1 cellular context compared by ENCODE assay signal in the genomic region with DNA sequence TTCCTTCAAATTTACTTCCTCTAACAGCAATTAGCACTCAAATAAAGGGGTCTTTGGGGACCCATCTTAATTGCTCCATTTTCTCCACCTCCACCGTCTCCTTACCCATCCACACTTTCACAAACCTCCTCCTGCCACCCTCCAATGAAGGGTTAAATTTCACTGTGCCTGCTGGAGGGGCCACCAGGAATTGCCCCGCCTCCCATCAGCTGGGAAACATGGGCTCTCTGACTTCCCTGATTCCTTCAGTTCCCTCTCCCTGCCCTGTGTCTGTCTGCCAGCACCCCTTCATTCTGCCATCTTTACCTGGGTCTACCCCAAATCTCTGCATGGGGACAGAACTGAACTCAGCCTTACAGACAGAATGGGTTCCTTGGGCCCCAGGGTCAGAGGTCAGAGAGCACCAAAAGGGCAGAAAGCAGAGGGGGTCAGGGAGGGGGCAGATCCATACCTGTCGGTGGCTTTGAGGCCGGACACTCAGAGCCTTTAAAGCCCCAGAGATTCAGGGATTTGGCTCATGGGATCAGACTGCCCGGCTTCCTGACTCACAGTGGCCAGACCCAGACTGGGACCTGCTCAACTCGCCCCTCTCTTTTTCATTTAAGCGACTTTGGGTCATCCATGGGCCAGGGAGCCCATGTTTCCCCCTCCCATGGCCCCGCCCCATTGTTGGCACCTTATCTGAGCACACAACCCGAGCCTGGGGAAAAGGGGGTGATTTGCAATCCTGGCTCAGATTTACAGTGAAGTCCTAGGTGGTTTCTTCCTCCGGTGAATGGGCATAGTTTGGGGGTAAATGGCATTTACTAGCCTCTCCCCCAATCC.
TF ChIP-seq lines count a peak whose summit lies in the region.

No MANE protein-coding gene starts in this region.

TF ChIP-seq in GM12878, 131 proteins besides CTCF, POLR2A, EP300 and RAD21:
- TF ChIP-seq, protein P1, sequence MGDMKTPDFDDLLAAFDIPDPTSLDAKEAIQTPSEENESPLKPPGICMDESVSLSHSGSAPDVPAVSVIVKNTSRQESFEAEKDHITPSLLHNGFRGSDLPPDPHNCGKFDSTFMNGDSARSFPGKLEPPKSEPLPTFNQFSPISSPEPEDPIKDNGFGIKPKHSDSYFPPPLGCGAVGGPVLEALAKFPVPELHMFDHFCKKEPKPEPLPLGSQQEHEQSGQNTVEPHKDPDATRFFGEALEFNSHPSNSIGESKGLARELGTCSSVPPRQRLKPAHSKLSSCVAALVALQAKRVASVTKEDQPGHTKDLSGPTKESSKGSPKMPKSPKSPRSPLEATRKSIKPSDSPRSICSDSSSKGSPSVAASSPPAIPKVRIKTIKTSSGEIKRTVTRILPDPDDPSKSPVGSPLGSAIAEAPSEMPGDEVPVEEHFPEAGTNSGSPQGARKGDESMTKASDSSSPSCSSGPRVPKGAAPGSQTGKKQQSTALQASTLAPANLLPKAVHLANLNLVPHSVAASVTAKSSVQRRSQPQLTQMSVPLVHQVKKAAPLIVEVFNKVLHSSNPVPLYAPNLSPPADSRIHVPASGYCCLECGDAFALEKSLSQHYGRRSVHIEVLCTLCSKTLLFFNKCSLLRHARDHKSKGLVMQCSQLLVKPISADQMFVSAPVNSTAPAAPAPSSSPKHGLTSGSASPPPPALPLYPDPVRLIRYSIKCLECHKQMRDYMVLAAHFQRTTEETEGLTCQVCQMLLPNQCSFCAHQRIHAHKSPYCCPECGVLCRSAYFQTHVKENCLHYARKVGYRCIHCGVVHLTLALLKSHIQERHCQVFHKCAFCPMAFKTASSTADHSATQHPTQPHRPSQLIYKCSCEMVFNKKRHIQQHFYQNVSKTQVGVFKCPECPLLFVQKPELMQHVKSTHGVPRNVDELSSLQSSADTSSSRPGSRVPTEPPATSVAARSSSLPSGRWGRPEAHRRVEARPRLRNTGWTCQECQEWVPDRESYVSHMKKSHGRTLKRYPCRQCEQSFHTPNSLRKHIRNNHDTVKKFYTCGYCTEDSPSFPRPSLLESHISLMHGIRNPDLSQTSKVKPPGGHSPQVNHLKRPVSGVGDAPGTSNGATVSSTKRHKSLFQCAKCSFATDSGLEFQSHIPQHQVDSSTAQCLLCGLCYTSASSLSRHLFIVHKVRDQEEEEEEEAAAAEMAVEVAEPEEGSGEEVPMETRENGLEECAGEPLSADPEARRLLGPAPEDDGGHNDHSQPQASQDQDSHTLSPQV (IDR thresholded peaks at IDR 0.05): no peak
- TF ChIP-seq NR2C1 (IDR thresholded peaks at IDR 0.05): 0 out of 2 replicates have a peak, but pooled peaks have one; percentile 9
- TF ChIP-seq, protein P2, sequence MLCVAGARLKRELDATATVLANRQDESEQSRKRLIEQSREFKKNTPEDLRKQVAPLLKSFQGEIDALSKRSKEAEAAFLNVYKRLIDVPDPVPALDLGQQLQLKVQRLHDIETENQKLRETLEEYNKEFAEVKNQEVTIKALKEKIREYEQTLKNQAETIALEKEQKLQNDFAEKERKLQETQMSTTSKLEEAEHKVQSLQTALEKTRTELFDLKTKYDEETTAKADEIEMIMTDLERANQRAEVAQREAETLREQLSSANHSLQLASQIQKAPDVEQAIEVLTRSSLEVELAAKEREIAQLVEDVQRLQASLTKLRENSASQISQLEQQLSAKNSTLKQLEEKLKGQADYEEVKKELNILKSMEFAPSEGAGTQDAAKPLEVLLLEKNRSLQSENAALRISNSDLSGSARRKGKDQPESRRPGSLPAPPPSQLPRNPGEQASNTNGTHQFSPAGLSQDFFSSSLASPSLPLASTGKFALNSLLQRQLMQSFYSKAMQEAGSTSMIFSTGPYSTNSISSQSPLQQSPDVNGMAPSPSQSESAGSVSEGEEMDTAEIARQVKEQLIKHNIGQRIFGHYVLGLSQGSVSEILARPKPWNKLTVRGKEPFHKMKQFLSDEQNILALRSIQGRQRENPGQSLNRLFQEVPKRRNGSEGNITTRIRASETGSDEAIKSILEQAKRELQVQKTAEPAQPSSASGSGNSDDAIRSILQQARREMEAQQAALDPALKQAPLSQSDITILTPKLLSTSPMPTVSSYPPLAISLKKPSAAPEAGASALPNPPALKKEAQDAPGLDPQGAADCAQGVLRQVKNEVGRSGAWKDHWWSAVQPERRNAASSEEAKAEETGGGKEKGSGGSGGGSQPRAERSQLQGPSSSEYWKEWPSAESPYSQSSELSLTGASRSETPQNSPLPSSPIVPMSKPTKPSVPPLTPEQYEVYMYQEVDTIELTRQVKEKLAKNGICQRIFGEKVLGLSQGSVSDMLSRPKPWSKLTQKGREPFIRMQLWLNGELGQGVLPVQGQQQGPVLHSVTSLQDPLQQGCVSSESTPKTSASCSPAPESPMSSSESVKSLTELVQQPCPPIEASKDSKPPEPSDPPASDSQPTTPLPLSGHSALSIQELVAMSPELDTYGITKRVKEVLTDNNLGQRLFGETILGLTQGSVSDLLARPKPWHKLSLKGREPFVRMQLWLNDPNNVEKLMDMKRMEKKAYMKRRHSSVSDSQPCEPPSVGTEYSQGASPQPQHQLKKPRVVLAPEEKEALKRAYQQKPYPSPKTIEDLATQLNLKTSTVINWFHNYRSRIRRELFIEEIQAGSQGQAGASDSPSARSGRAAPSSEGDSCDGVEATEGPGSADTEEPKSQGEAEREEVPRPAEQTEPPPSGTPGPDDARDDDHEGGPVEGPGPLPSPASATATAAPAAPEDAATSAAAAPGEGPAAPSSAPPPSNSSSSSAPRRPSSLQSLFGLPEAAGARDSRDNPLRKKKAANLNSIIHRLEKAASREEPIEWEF (IDR thresholded peaks at IDR 0.05; ENCODE audit: insufficient replicate concordance, low read depth, low read length): no peak
- no peak for TF ChIP-seq CHD4 (IDR thresholded peaks at IDR 0.05)
